ENCODE assay signal across 21 cellular contexts in the genomic region with DNA sequence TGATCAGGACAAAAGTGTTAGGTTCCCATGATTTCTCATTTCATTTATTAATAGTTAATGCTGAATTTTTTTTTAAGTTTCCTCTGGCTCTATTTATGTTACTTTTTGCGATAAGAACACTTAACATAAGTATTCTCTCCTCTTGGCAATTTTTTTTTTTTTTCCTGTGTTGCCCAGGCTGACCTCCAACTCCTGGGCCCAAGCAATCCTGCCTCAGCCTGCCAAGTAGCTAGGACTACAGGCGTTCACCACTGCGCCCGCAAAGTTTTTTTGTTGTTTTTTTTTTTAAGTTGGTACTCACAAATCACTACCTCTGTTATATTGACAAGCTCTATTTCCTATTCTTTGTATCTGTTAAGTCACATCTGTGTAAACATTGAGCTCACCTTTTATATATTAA. TPM values are rescaled to one million over a fixed set of nuclear protein-coding genes. Genes with fewer than 3 reads are reported as not detected.
DNase-seq lines count a peak whose midpoint lies in the region; ATAC-seq and TF ChIP-seq lines count a peak whose summit lies in the region.
"Had no signal": no experiment of that assay in that cellular context is flagged by ENCODE, and none has a peak within 500 bp of the region (broad histone marks: within the 10 kb centered on the region; RNA-seq: fewer than 3 reads in every experiment).

No MANE protein-coding gene starts in this region.

- H3K27me3 ChIP-seq in right atrium auricular region, result no peaks in the 10 kb centered on the region
- no peaks in the 10 kb centered on the region for H3K27me3 ChIP-seq in naive thymus-derived CD4-positive, alpha-beta T cell (ENCODE audit: control insufficient read depth in 2 of 2, insufficient read depth in 2 of 2, low read length in 2 of 2)
- H3K27me3 ChIP-seq: BE2C had no signal

- H3K4me3 Mint-ChIP-seq in activated CD4-positive, alpha-beta T cell treated with anti-CD3 and anti-CD28 coated beads, Interleukin-2, amount 10 ng/mL, durations not matched to agents 7 days and 5 days, result no peak overlapping the region
- H3K4me3 Mint-ChIP-seq in activated CD4-positive, alpha-beta T cell treated with anti-CD3 and anti-CD28 coated beads, Interleukin-2, amount 10 ng/mL, durations not matched to agents 24 days and 14 days, result no peak overlapping the region
- H3K4me3 Mint-ChIP-seq in T-cell, result peak overlapping the region in 1 of 3 donors; percentile 39
- H3K4me3 Mint-ChIP-seq in naive thymus-derived CD4-positive, alpha-beta T cell, result peak overlapping the region in 5 of 10 donors; percentile 4 to 54 (median 45)
- H3K4me3 Mint-ChIP-seq: CD8-positive, alpha-beta T cell; H9 had no signal

- CTCF ChIA-PET in activated CD4-positive, alpha-beta T cell treated with anti-CD3 and anti-CD28 coated beads, Interleukin-2, amount 10 ng/mL, durations not matched to agents 7 days and 5 days (lab: Charles Lee), result interaction anchor here (0.6 kb wide), 1 partner anchor 91 kb away, joined by 3 read pairs; no protein-coding TSS in a partner anchor
- CTCF ChIA-PET in T-cell (lab: Charles Lee), result interaction anchor here (0.6 to 3.2 kb wide), 5 partner anchors 13 to 79 kb away, joined by 3 to 16 read pairs (median 3); no protein-coding TSS in a partner anchor
- CTCF ChIA-PET in naive thymus-derived CD4-positive, alpha-beta T cell (lab: Charles Lee), result interaction anchor here (4.7 kb wide), 1 partner anchor 15 kb away, joined by 24 read pairs; no protein-coding TSS in a partner anchor

- intact Hi-C loops in activated CD4-positive, alpha-beta T cell treated with anti-CD3 and anti-CD28 coated beads, Interleukin-2, amount 10 ng/mL, durations not matched to agents 24 days and 14 days (cut with micrococcal nuclease), result loop anchor here (10.0 kb wide), 2 partner anchors 547 to 613 kb away; a partner anchor contains a TSS
- intact Hi-C loops in Right ventricle myocardium superior (cut with DNase I), result no loop called here
- intact Hi-C loops in naive thymus-derived CD4-positive, alpha-beta T cell (cut with micrococcal nuclease), result no loop called here

- no peak overlapping the region for H3K4me3 ChIP-seq in right atrium auricular region
- no peak overlapping the region for H3K4me3 ChIP-seq in naive thymus-derived CD4-positive, alpha-beta T cell (ENCODE audit: low read length)
- H3K4me3 ChIP-seq: GM12878 had no signal

- peak; percentile 64 for ATAC-seq in Right ventricle myocardium superior (ENCODE audit: poor library complexity)
- no peak for ATAC-seq in T-cell (replicated peaks in 1 of 4)
- no peak for ATAC-seq in naive thymus-derived CD4-positive, alpha-beta T cell
- no peak for ATAC-seq in HG02798 (IDR thresholded peaks at IDR 0.05; ENCODE audit: poor library complexity, unreplicated experiment)
- ATAC-seq: CD8-positive, alpha-beta T cell; GM12878 had no signal

- POLR2A ChIA-PET in activated CD4-positive, alpha-beta T cell treated with anti-CD3 and anti-CD28 coated beads, Interleukin-2, amount 10 ng/mL, durations not matched to agents 7 days and 5 days (lab: Charles Lee), result no interaction called here
- POLR2A ChIA-PET in T-cell (lab: Charles Lee), result interaction anchor here (0.6 to 1.1 kb wide), 3 partner anchors 11 to 129 kb away, joined by 4 to 5 read pairs (median 4); no protein-coding TSS in a partner anchor
- POLR2A ChIA-PET in naive thymus-derived CD4-positive, alpha-beta T cell (lab: Charles Lee), result interaction anchor here (10.7 to 13.8 kb wide), 2 partner anchors 5 to 7 kb away, joined by 258 read pairs; a partner anchor contains a TSS

- peaks cover 2% of the 10 kb centered on the region for H3K9me3 Mint-ChIP-seq in activated CD4-positive, alpha-beta T cell treated with anti-CD3 and anti-CD28 coated beads, Interleukin-2, amount 10 ng/mL, durations not matched to agents 7 days and 5 days
- peaks cover 3% of the 10 kb centered on the region for H3K9me3 Mint-ChIP-seq in activated CD4-positive, alpha-beta T cell treated with anti-CD3 and anti-CD28 coated beads, Interleukin-2, amount 10 ng/mL, durations not matched to agents 24 days and 14 days
- H3K9me3 Mint-ChIP-seq in T-cell, result no peaks in the 10 kb centered on the region
- peaks cover 0 to 4% (median 0%) of the 10 kb centered on the region in 11 donors for H3K9me3 Mint-ChIP-seq in naive thymus-derived CD4-positive, alpha-beta T cell
- H3K9me3 Mint-ChIP-seq: CD8-positive, alpha-beta T cell; H9 had no signal

- peaks cover 83% of the 10 kb centered on the region for H3K36me3 Mint-ChIP-seq in activated CD4-positive, alpha-beta T cell treated with anti-CD3 and anti-CD28 coated beads, Interleukin-2, amount 10 ng/mL, durations not matched to agents 7 days and 5 days (ENCODE audit: low read depth)
- peaks cover 77% of the 10 kb centered on the region for H3K36me3 Mint-ChIP-seq in activated CD4-positive, alpha-beta T cell treated with anti-CD3 and anti-CD28 coated beads, Interleukin-2, amount 10 ng/mL, durations not matched to agents 24 days and 14 days (ENCODE audit: low read depth)
- peaks cover 78% of the 10 kb centered on the region for H3K36me3 Mint-ChIP-seq in T-cell
- peaks cover 31 to 73% (median 65%) of the 10 kb centered on the region in 5 donors for H3K36me3 Mint-ChIP-seq in naive thymus-derived CD4-positive, alpha-beta T cell

- no peak for DNase-seq in activated CD4-positive, alpha-beta T cell treated with anti-CD3 and anti-CD28 coated beads, Interleukin-2, amount 10 ng/mL, durations not matched to agents 7 days and 5 days
- no peak for DNase-seq in activated CD4-positive, alpha-beta T cell treated with anti-CD3 and anti-CD28 coated beads, Interleukin-2, amount 10 ng/mL, durations not matched to agents 24 days and 14 days
- DNase-seq in Right ventricle myocardium superior (no peak), right atrium auricular region (ENCODE audit: low spot score) (no peak), T-cell (no peak), T-helper 9 cell (no peak)
- no peak for DNase-seq in naive thymus-derived CD4-positive, alpha-beta T cell
- DNase-seq: BE2C; Calu3; CD8-positive, alpha-beta T cell; GF-D8; H9; NCI-H1417 treated with DMSO at 0.1 percent for 48 hours; NCI-H1930; NCI-H526 had no signal

- peaks cover 0 to 11% of the 10 kb centered on the region in 2 donors for H3K4me1 ChIP-seq in right atrium auricular region
- peaks cover 30 to 43% of the 10 kb centered on the region in 2 donors for H3K4me1 ChIP-seq in naive thymus-derived CD4-positive, alpha-beta T cell (ENCODE audit: control insufficient read depth in 2 of 2, insufficient read depth in 2 of 2, low read length in 2 of 2)
- H3K4me1 ChIP-seq: BE2C had no signal

- H3K9me3 ChIP-seq in right atrium auricular region, result no peaks in the 10 kb centered on the region
- no peaks in the 10 kb centered on the region for H3K9me3 ChIP-seq in naive thymus-derived CD4-positive, alpha-beta T cell (ENCODE audit: control insufficient read depth in 2 of 3, low read length in 3 of 3)
- H3K9me3 ChIP-seq: BE2C had no signal

- peaks cover 87% of the 10 kb centered on the region for H3K4me1 Mint-ChIP-seq in activated CD4-positive, alpha-beta T cell treated with anti-CD3 and anti-CD28 coated beads, Interleukin-2, amount 10 ng/mL, durations not matched to agents 7 days and 5 days
- H3K4me1 Mint-ChIP-seq in activated CD4-positive, alpha-beta T cell treated with anti-CD3 and anti-CD28 coated beads, Interleukin-2, amount 10 ng/mL, durations not matched to agents 24 days and 14 days, result peaks cover 72% of the 10 kb centered on the region
- peaks cover 68 to 87% (median 85%) of the 10 kb centered on the region in 3 donors for H3K4me1 Mint-ChIP-seq in T-cell
- H3K4me1 Mint-ChIP-seq in naive thymus-derived CD4-positive, alpha-beta T cell, result peaks cover 43 to 90% (median 77%) of the 10 kb centered on the region in 7 donors

- no peaks in the 10 kb centered on the region for H3K27me3 Mint-ChIP-seq in activated CD4-positive, alpha-beta T cell treated with anti-CD3 and anti-CD28 coated beads, Interleukin-2, amount 10 ng/mL, durations not matched to agents 7 days and 5 days
- H3K27me3 Mint-ChIP-seq in activated CD4-positive, alpha-beta T cell treated with anti-CD3 and anti-CD28 coated beads, Interleukin-2, amount 10 ng/mL, durations not matched to agents 24 days and 14 days, result no peaks in the 10 kb centered on the region
- H3K27me3 Mint-ChIP-seq in T-cell, result no peaks in the 10 kb centered on the region
- no peaks in the 10 kb centered on the region for H3K27me3 Mint-ChIP-seq in naive thymus-derived CD4-positive, alpha-beta T cell

- H3K27ac ChIP-seq in right atrium auricular region, result no peak overlapping the region
- H3K27ac ChIP-seq in naive thymus-derived CD4-positive, alpha-beta T cell (ENCODE audit: low read depth, low read length), result no peak overlapping the region
- H3K27ac ChIP-seq: HL-60, KMS-11 had no signal

- no peak for TF ChIP-seq CTCF in right atrium auricular region (IDR thresholded peaks at IDR 0.05)

- H3K27ac Mint-ChIP-seq in activated CD4-positive, alpha-beta T cell treated with anti-CD3 and anti-CD28 coated beads, Interleukin-2, amount 10 ng/mL, durations not matched to agents 7 days and 5 days, result peak overlapping the region; percentile 52
- no peak overlapping the region for H3K27ac Mint-ChIP-seq in activated CD4-positive, alpha-beta T cell treated with anti-CD3 and anti-CD28 coated beads, Interleukin-2, amount 10 ng/mL, durations not matched to agents 24 days and 14 days
- peak overlapping the region; percentile 66 to 79 for H3K27ac Mint-ChIP-seq in T-cell
- H3K27ac Mint-ChIP-seq in naive thymus-derived CD4-positive, alpha-beta T cell, result peak overlapping the region in 8 of 9 donors; percentile 43 to 95 (median 70)
- H3K27ac Mint-ChIP-seq: CD8-positive, alpha-beta T cell; H9 had no signal

- peaks cover 49% of the 10 kb centered on the region for H3K36me3 ChIP-seq in right atrium auricular region
- H3K36me3 ChIP-seq in naive thymus-derived CD4-positive, alpha-beta T cell (ENCODE audit: control insufficient read depth in 2 of 3, insufficient read depth in 3 of 3, low read length in 3 of 3), result peaks cover 16 to 55% (median 38%) of the 10 kb centered on the region in 3 experiments

RNA-seq across cellular contexts. Expression of a gene that starts 5.7 kb away (rescaled TPM):
- total RNA-seq in activated CD4-positive, alpha-beta T cell treated with anti-CD3 and anti-CD28 coated beads, Interleukin-2, amount 10 ng/mL, durations not matched to agents 7 days and 5 days, result 10 to 100 TPM; 34.5 to 34.6 TPM
- 19.8 and 21.2 TPM in 2 replicates for total RNA-seq in activated CD4-positive, alpha-beta T cell treated with anti-CD3 and anti-CD28 coated beads, Interleukin-2, amount 10 ng/mL, durations not matched to agents 24 days and 14 days
- total RNA-seq in Right ventricle myocardium superior (2.0 TPM), right atrium auricular region (1 to 10 TPM; 4.0 to 5.6 TPM), T-cell (10 to 100 TPM; 26.9 to 40.2 (median 35.0) TPM)
- total RNA-seq in naive thymus-derived CD4-positive, alpha-beta T cell, result 10 to 100 TPM; 29.7 to 53.7 (median 36.3) TPM
- polyA plus RNA-seq in naive thymus-derived CD4-positive, alpha-beta T cell, result 10 to 100 TPM; 12.7 to 21.1 TPM

RNA-seq across cellular contexts. Expression of a gene that starts 6.9 kb away (rescaled TPM):
- 10 to 100 TPM; 36.1 to 36.6 TPM for total RNA-seq in activated CD4-positive, alpha-beta T cell treated with anti-CD3 and anti-CD28 coated beads, Interleukin-2, amount 10 ng/mL, durations not matched to agents 7 days and 5 days
- total RNA-seq in activated CD4-positive, alpha-beta T cell treated with anti-CD3 and anti-CD28 coated beads, Interleukin-2, amount 10 ng/mL, durations not matched to agents 24 days and 14 days, result 30.6 and 30.7 TPM in 2 replicates
- total RNA-seq in Right ventricle myocardium superior (9.0 TPM), right atrium auricular region (10 to 100 TPM in 1 of 2 donors, 1 to 10 TPM in 1; 6.9 to 10.7 TPM), T-cell (10 to 100 TPM; 14.2 to 38.7 (median 31.5) TPM)
- 10 to 100 TPM; 12.0 to 40.1 (median 32.2) TPM for total RNA-seq in naive thymus-derived CD4-positive, alpha-beta T cell
- 1 to 10 TPM; 5.9 to 7.5 TPM for polyA plus RNA-seq in naive thymus-derived CD4-positive, alpha-beta T cell

RNA-seq across cellular contexts. Expression of a gene that starts 26.9 kb away (rescaled TPM):
- total RNA-seq in activated CD4-positive, alpha-beta T cell treated with anti-CD3 and anti-CD28 coated beads, Interleukin-2, amount 10 ng/mL, durations not matched to agents 7 days and 5 days, result not detected
- total RNA-seq in activated CD4-positive, alpha-beta T cell treated with anti-CD3 and anti-CD28 coated beads, Interleukin-2, amount 10 ng/mL, durations not matched to agents 24 days and 14 days, result not detected in 2 replicates
- not detected for total RNA-seq in Right ventricle myocardium superior
- total RNA-seq in right atrium auricular region, result 1 to 10 TPM in 1 of 2 donors, under 1 TPM in 1; 0.83 to 2.9 TPM
- not detected for total RNA-seq in T-cell
- total RNA-seq in naive thymus-derived CD4-positive, alpha-beta T cell, result not detected
- polyA plus RNA-seq in naive thymus-derived CD4-positive, alpha-beta T cell, result not detected
- total RNA-seq: Calu3; CD8-positive, alpha-beta T cell; GM12878; H9; HT1080; M059J had no signal
- polyA plus RNA-seq: GM12878 had no signal
